ENCODE assay signal across 13 cellular contexts in genomic region chr17:18235743-18236256, GRCh38. TPM values are rescaled to one million over a fixed set of nuclear protein-coding genes. Genes with fewer than 3 reads are reported as not detected.
DNase-seq lines count a peak whose midpoint lies in the region; ATAC-seq and TF ChIP-seq lines count a peak whose summit lies in the region.
"Had no signal": no experiment of that assay in that cellular context is flagged by ENCODE, and none has a peak within 500 bp of the region (broad histone marks: within the 10 kb centered on the region; RNA-seq: fewer than 3 reads in every experiment).

No MANE protein-coding gene starts in this region.

- intact Hi-C loops in head of caudate nucleus (cut with DNase I) = no loop called here

- H3K4me3 Mint-ChIP-seq in activated naive CD8-positive, alpha-beta T cell treated with anti-CD3 and anti-CD28 coated beads, Interleukin-2, amount 50 U/mL, for 24 hours = no peak overlapping the region
- H3K4me3 Mint-ChIP-seq: activated naive CD4-positive, alpha-beta T cell treated with anti-CD3 and anti-CD28 coated beads, Interleukin-2, amount 50 U/mL, for 24 hours; immature natural killer cell had no signal

- no peaks in the 10 kb centered on the region for H3K9me3 ChIP-seq in thoracic aorta
- H3K9me3 ChIP-seq: sigmoid colon had no signal

- H3K27me3 Mint-ChIP-seq in activated naive CD8-positive, alpha-beta T cell treated with anti-CD3 and anti-CD28 coated beads, Interleukin-2, amount 50 U/mL, for 24 hours = no peaks in the 10 kb centered on the region
- H3K27me3 Mint-ChIP-seq: activated naive CD4-positive, alpha-beta T cell treated with anti-CD3 and anti-CD28 coated beads, Interleukin-2, amount 50 U/mL, for 24 hours had no signal

- peak; percentile 70 for DNase-seq in activated effector memory CD4-positive, alpha-beta T cell treated with anti-CD3 and anti-CD28 coated beads, Interleukin-2, amount 50 U/mL, for 16 hours
- no peak for DNase-seq in activated effector memory CD4-positive, alpha-beta T cell treated with Interleukin-2 at 50 U/mL for 16 hours
- DNase-seq in activated naive CD8-positive, alpha-beta T cell treated with anti-CD3 and anti-CD28 coated beads, Interleukin-2, amount 50 U/mL, for 24 hours = peak; percentile 63
- peak; percentile 81 for DNase-seq in glomerular visceral epithelial cell (ENCODE audit: extremely low spot score)
- no peak for DNase-seq in thoracic aorta (ENCODE audit: low spot score)
- no peak for DNase-seq in head of caudate nucleus
- DNase-seq in NCI-H446 (lab: John Stamatoyannopoulos, UW) = no peak
- DNase-seq: immature natural killer cell, NCI-H1417 treated with DMSO at 0.1 percent for 48 hours, sigmoid colon had no signal

- peaks cover 11% of the 10 kb centered on the region for H3K4me1 Mint-ChIP-seq in activated naive CD8-positive, alpha-beta T cell treated with anti-CD3 and anti-CD28 coated beads, Interleukin-2, amount 50 U/mL, for 24 hours
- H3K4me1 Mint-ChIP-seq: activated naive CD4-positive, alpha-beta T cell treated with anti-CD3 and anti-CD28 coated beads, Interleukin-2, amount 50 U/mL, for 24 hours; immature natural killer cell had no signal

- H3K36me3 Mint-ChIP-seq in activated naive CD8-positive, alpha-beta T cell treated with anti-CD3 and anti-CD28 coated beads, Interleukin-2, amount 50 U/mL, for 24 hours (ENCODE audit: low read depth) = peaks cover 4% of the 10 kb centered on the region
- H3K36me3 Mint-ChIP-seq: activated naive CD4-positive, alpha-beta T cell treated with anti-CD3 and anti-CD28 coated beads, Interleukin-2, amount 50 U/mL, for 24 hours had no signal

- no peak for TF ChIP-seq CTCF in thoracic aorta (IDR thresholded peaks at IDR 0.05)

- H3K4me1 ChIP-seq in thoracic aorta (ENCODE audit: control insufficient read depth in 1 of 2, low read depth in 2 of 2) = peaks cover 0 to 6% of the 10 kb centered on the region in 2 donors
- H3K4me1 ChIP-seq: sigmoid colon had no signal

- H3K27ac ChIP-seq in thoracic aorta = peak overlapping the region; percentile 23 to 74
- H3K27ac ChIP-seq: sigmoid colon, SK-N-MC had no signal

- peak overlapping the region; percentile 75 for H3K27ac Mint-ChIP-seq in activated naive CD8-positive, alpha-beta T cell treated with anti-CD3 and anti-CD28 coated beads, Interleukin-2, amount 50 U/mL, for 24 hours
- H3K27ac Mint-ChIP-seq: activated naive CD4-positive, alpha-beta T cell treated with anti-CD3 and anti-CD28 coated beads, Interleukin-2, amount 50 U/mL, for 24 hours; immature natural killer cell had no signal

- no peak overlapping the region for H3K4me3 ChIP-seq in thoracic aorta
- H3K4me3 ChIP-seq: sigmoid colon, SK-N-MC had no signal

- H3K36me3 ChIP-seq in thoracic aorta = peaks cover 30% of the 10 kb centered on the region

- H3K27me3 ChIP-seq in thoracic aorta (replicated peaks; ENCODE audit: insufficient read depth) = no peaks in the 10 kb centered on the region
- H3K27me3 ChIP-seq: sigmoid colon had no signal

- peak; percentile 80 for ATAC-seq in activated naive CD8-positive, alpha-beta T cell treated with anti-CD3 and anti-CD28 coated beads, Interleukin-2, amount 50 U/mL, for 24 hours
- ATAC-seq in thoracic aorta (ENCODE audit: insufficient number of reproducible peaks, low FRiP score, low read depth) (peak; percentile 53), HG03457 (IDR thresholded peaks at IDR 0.05; ENCODE audit: unreplicated experiment) (no peak)

- H3K9me3 Mint-ChIP-seq in activated naive CD8-positive, alpha-beta T cell treated with anti-CD3 and anti-CD28 coated beads, Interleukin-2, amount 50 U/mL, for 24 hours = no peaks in the 10 kb centered on the region
- H3K9me3 Mint-ChIP-seq: activated naive CD4-positive, alpha-beta T cell treated with anti-CD3 and anti-CD28 coated beads, Interleukin-2, amount 50 U/mL, for 24 hours; immature natural killer cell had no signal

RNA-seq across cellular contexts. Expression of gene LLGL1, which starts 10.4 kb away (rescaled TPM):
- 10 to 100 TPM; 17.1 to 30.3 TPM for total RNA-seq in thoracic aorta

RNA-seq across cellular contexts. Expression of gene FLII, which starts 22.7 kb away (rescaled TPM):
- 100 to 1,000 TPM; 309 to 312 TPM for total RNA-seq in thoracic aorta

RNA-seq across cellular contexts. Expression of gene MIEF2, which starts 24.7 kb away (rescaled TPM):
- 10 to 100 TPM; 31.7 to 33.8 TPM for total RNA-seq in thoracic aorta

RNA-seq across cellular contexts. Expression of gene ALKBH5, which starts 52.2 kb away (rescaled TPM):
- total RNA-seq in thoracic aorta = 100 to 1,000 TPM in 1 of 2 donors, 10 to 100 TPM in 1; 89.6 to 105 TPM

Comparison
In these comparisons a context has a peak if more than half of its experiments do, and no peak if none do; other contexts are left out.
1. DNase-seq: peak in activated effector memory CD4-positive, alpha-beta T cell treated with anti-CD3 and anti-CD28 coated beads, Interleukin-2, amount 50 U/mL, for 16 hours (single experiment), activated naive CD8-positive, alpha-beta T cell treated with anti-CD3 and anti-CD28 coated beads, Interleukin-2, amount 50 U/mL, for 24 hours (single experiment) and glomerular visceral epithelial cell (single experiment); none in activated effector memory CD4-positive, alpha-beta T cell treated with Interleukin-2 at 50 U/mL for 16 hours (single experiment), thoracic aorta (single experiment), head of caudate nucleus (0 of 42) and NCI-H446 (0 of 2).